Comparison of ENCODE assay signal across 1 cellular context in genomic region chrX:74179936-74180454, GRCh38.
TF ChIP-seq lines count a peak whose summit lies in the region.

No MANE protein-coding gene starts in this region.

TF ChIP-seq in HepG2, 621 proteins besides CTCF, POLR2A, EP300 and RAD21 (continued from another document):
- TF ChIP-seq ZBTB10 (CRISPR knock-in tag; IDR thresholded peaks at IDR 0.05; ENCODE audit: borderline replicate concordance) (no peak), ZNF720 (CRISPR knock-in tag; IDR thresholded peaks at IDR 0.05) (no peak), ZNF792 (CRISPR knock-in tag; IDR thresholded peaks at IDR 0.05) (no peak), SNAI1 (CRISPR knock-in tag; IDR thresholded peaks at IDR 0.05; ENCODE audit: borderline replicate concordance) (no peak), LRRFIP1 (CRISPR knock-in tag; conservative IDR thresholded peaks at IDR 0.05) (no peak)
